7 cellular contexts compared by ENCODE assay signal in genomic region chr6:150813319-150813992, GRCh38. TPM values are rescaled to one million over a fixed set of nuclear protein-coding genes. Genes with fewer than 3 reads are reported as not detected.
A peak's percentile ranks its signal among the peaks of the same experiment; 100 is the strongest.
DNase-seq lines count a peak whose midpoint lies in the region; ATAC-seq and TF ChIP-seq lines count a peak whose summit lies in the region.

No MANE protein-coding gene starts in this region.

- DNase-seq in SW480 (ENCODE audit: low spot score) (peak; percentile 77), esophagus squamous epithelium (lab: John Stamatoyannopoulos, UW) (no peak), SHP77 (lab: John Stamatoyannopoulos, UW) (no peak), NCI-H446 treated with DMSO at 0.1 percent for 48 hours (lab: John Stamatoyannopoulos, UW) (no peak)
- DNase-seq in stimulated activated CD4-positive, alpha-beta T cell treated with anti-CD3 and anti-CD28 coated beads, Interleukin-2, amount 100 ng/mL, for 48 hours = peak; percentile 37 to 41

- no peak for TF ChIP-seq CTCF in esophagus squamous epithelium (IDR thresholded peaks at IDR 0.05)

- H3K4me3 ChIP-seq in esophagus squamous epithelium = no peak overlapping the region

- TF ChIP-seq POLR2A in esophagus squamous epithelium (IDR thresholded peaks at IDR 0.05) = no peak

- H3K27me3 ChIP-seq in esophagus squamous epithelium = no peaks in the 10 kb centered on the region

- peaks cover 0 to 22% (median 0%) of the 10 kb centered on the region in 3 donors for H3K36me3 ChIP-seq in esophagus squamous epithelium

- H3K9me3 ChIP-seq in esophagus squamous epithelium = no peaks in the 10 kb centered on the region

- intact Hi-C loops in esophagus squamous epithelium (cut with DNase I) = loop anchor here (10.0 kb wide), 2 partner anchors 129 to 729 kb away; no protein-coding TSS in a partner anchor

- H3K4me1 ChIP-seq in esophagus squamous epithelium = peaks cover 0 to 37% (median 13%) of the 10 kb centered on the region in 3 donors

- H3K27ac ChIP-seq in esophagus squamous epithelium = peak overlapping the region; percentile 61 to 90 (median 74)

- WGBS in esophagus squamous epithelium, 2 donors = 10 to 31% methylated on average over 8 to 9 of the region's 9 CpGs

- peak; percentile 54 for ATAC-seq in GM18858 (IDR thresholded peaks at IDR 0.05; ENCODE audit: unreplicated experiment)
- peak; percentile 70 for ATAC-seq in HG02642 (IDR thresholded peaks at IDR 0.05; ENCODE audit: poor library complexity, unreplicated experiment)

RNA-seq across cellular contexts. Expression of gene MTHFD1L, which starts 52.0 kb away (rescaled TPM):
- total RNA-seq in esophagus squamous epithelium = 10 to 100 TPM in 2 of 4 donors, 1 to 10 TPM in 2; 2.4 to 19.2 (median 8.0) TPM

Comparison
In these comparisons a context has a peak if more than half of its experiments do, and no peak if none do; other contexts are left out.
1. DNase-seq: peak in SW480 (single experiment) and stimulated activated CD4-positive, alpha-beta T cell treated with anti-CD3 and anti-CD28 coated beads, Interleukin-2, amount 100 ng/mL, for 48 hours (2 of 2); none in esophagus squamous epithelium (single experiment), SHP77 (0 of 2) and NCI-H446 treated with DMSO at 0.1 percent for 48 hours (single experiment).